Comparison of ENCODE assay signal across 8 cellular contexts in genomic region chr2:96260404-96261260, GRCh38. TPM values are rescaled to one million over a fixed set of nuclear protein-coding genes. Genes with fewer than 3 reads are reported as not detected.
DNase-seq lines count a peak whose midpoint lies in the region; ATAC-seq and TF ChIP-seq lines count a peak whose summit lies in the region.

No MANE protein-coding gene starts in this region.

- H3K27ac Mint-ChIP-seq in T-helper 2 cell treated with Interferon-gamma antibody and Interleukin-4, amounts not matched to agents 5 μg/mL and 100 μg/mL, for 36 hours: peak overlapping the region; percentile 75
- H3K27ac Mint-ChIP-seq in memory B cell: peak overlapping the region; percentile 79

- intact Hi-C loops in dorsolateral prefrontal cortex (cut with DNase I): loop anchor here (5.0 to 10.0 kb wide), 3 partner anchors 116 to 246 kb away; partner anchors contain the start of gene DUSP2 (in 1 of the 2)

- H3K9me3 Mint-ChIP-seq in T-helper 2 cell treated with Interferon-gamma antibody and Interleukin-4, amounts not matched to agents 5 μg/mL and 100 μg/mL, for 36 hours: no peaks in the 10 kb centered on the region
- no peaks in the 10 kb centered on the region for H3K9me3 Mint-ChIP-seq in memory B cell

- peak; percentile 65 for TF ChIP-seq CTCF in GM12872 (IDR thresholded peaks at IDR 0.05; ENCODE audit: insufficient read depth, low read depth, low read length)
- peak in 49 of 56 donors; percentile 14 to 58 (median 33) for TF ChIP-seq CTCF in dorsolateral prefrontal cortex (IDR thresholded peaks at IDR 0.05 in 54 of 56, conservative IDR thresholded peaks at IDR 0.05 in 2 of 56; ENCODE audit: low read depth in 1 of 56, partially characterized antibody in 56 of 56)

- peak overlapping the region in 13 of 59 donors; percentile 3 to 26 (median 13) for H3K4me3 ChIP-seq in dorsolateral prefrontal cortex

- peak; percentile 97 for DNase-seq in A172 (ENCODE audit: low spot score)
- DNase-seq in M059J (ENCODE audit: low read depth): peak; percentile 96
- peak; percentile 22 for DNase-seq in T-helper 2 cell treated with Interferon-gamma antibody and Interleukin-4, amounts not matched to agents 5 μg/mL and 100 μg/mL, for 36 hours (ENCODE audit: low spot score)
- DNase-seq in dorsolateral prefrontal cortex: peak in 2 of 10 donors; percentile 20 to 44
- DNase-seq in memory B cell (ENCODE audit: low spot score in 2 of 2): peak in 1 of 2 donors; percentile 34
- DNase-seq in substantia nigra (lab: John Stamatoyannopoulos, UW): peak in 24 of 49 donors; percentile 8 to 57 (median 36)

- H3K36me3 Mint-ChIP-seq in T-helper 2 cell treated with Interferon-gamma antibody and Interleukin-4, amounts not matched to agents 5 μg/mL and 100 μg/mL, for 36 hours (ENCODE audit: low read depth): peaks cover 36% of the 10 kb centered on the region
- H3K36me3 Mint-ChIP-seq in memory B cell: peaks cover 5% of the 10 kb centered on the region

- H3K4me1 Mint-ChIP-seq in T-helper 2 cell treated with Interferon-gamma antibody and Interleukin-4, amounts not matched to agents 5 μg/mL and 100 μg/mL, for 36 hours (ENCODE audit: low read depth): peaks cover 40% of the 10 kb centered on the region
- H3K4me1 Mint-ChIP-seq in memory B cell: peaks cover 50% of the 10 kb centered on the region

- peak; percentile 56 for ATAC-seq in memory B cell (ENCODE audit: low read depth)
- ATAC-seq in HG02588 (IDR thresholded peaks at IDR 0.05; ENCODE audit: unreplicated experiment): no peak

- peak overlapping the region; percentile 15 for H3K4me3 Mint-ChIP-seq in T-helper 2 cell treated with Interferon-gamma antibody and Interleukin-4, amounts not matched to agents 5 μg/mL and 100 μg/mL, for 36 hours
- H3K4me3 Mint-ChIP-seq in memory B cell: peak overlapping the region; percentile 39

- H3K27me3 ChIP-seq in dorsolateral prefrontal cortex: no peaks in the 10 kb centered on the region

- H3K27me3 Mint-ChIP-seq in T-helper 2 cell treated with Interferon-gamma antibody and Interleukin-4, amounts not matched to agents 5 μg/mL and 100 μg/mL, for 36 hours (ENCODE audit: low read depth): no peaks in the 10 kb centered on the region
- no peaks in the 10 kb centered on the region for H3K27me3 Mint-ChIP-seq in memory B cell

- peak overlapping the region in 58 of 59 donors; percentile 2 to 86 (median 74) for H3K27ac ChIP-seq in dorsolateral prefrontal cortex
- peak overlapping the region; percentile 16 for H3K27ac ChIP-seq in substantia nigra (ENCODE audit: low read depth, low read length, poor library complexity, severe bottlenecking)

RNA-seq across cellular contexts. Expression of gene TMEM127, which starts 5.2 kb away (rescaled TPM):
- 35.0 and 37.8 TPM in 2 replicates for total RNA-seq in A172 (2014; rRNA removed; shearing (Covaris generic))
- 33.8 and 45.3 TPM in 2 replicates for total RNA-seq in M059J (2014; rRNA removed; shearing (Covaris generic))
- total RNA-seq in dorsolateral prefrontal cortex: 10 to 100 TPM; 33.5 to 77.9 (median 59.2) TPM

RNA-seq across cellular contexts. Expression of gene CIAO1, which starts 5.4 kb away (rescaled TPM):
- 118 and 119 TPM in 2 replicates for total RNA-seq in A172 (2014; rRNA removed; shearing (Covaris generic))
- 89.1 and 115 TPM in 2 replicates for total RNA-seq in M059J (2014; rRNA removed; shearing (Covaris generic))
- 100 to 1,000 TPM in 47 of 120 experiments, 10 to 100 TPM in 73; 71.3 to 116 (median 96.1) TPM for total RNA-seq in dorsolateral prefrontal cortex

RNA-seq across cellular contexts. Expression of gene SNRNP200, which starts 44.7 kb away (rescaled TPM):
- 33.0 and 38.5 TPM in 2 replicates for total RNA-seq in A172 (2014; rRNA removed; shearing (Covaris generic))
- 26.8 and 51.4 TPM in 2 replicates for total RNA-seq in M059J (2014; rRNA removed; shearing (Covaris generic))
- 100 to 1,000 TPM in 18 of 120 experiments, 10 to 100 TPM in 102; 76.1 to 117 (median 91.0) TPM for total RNA-seq in dorsolateral prefrontal cortex

RNA-seq across cellular contexts. Expression of gene STARD7, which starts 52.0 kb away (rescaled TPM):
- total RNA-seq in A172 (2014; rRNA removed; shearing (Covaris generic)): 191 and 196 TPM in 2 replicates
- total RNA-seq in M059J (2014; rRNA removed; shearing (Covaris generic)): 134 and 160 TPM in 2 replicates
- 100 to 1,000 TPM; 105 to 205 (median 135) TPM for total RNA-seq in dorsolateral prefrontal cortex
